24 cellular contexts compared by ENCODE assay signal in genomic region chr6:25314776-25315175, GRCh38.
"Had no signal": no experiment of that assay in that cellular context is flagged by ENCODE, and none has a peak within 500 bp of the region (broad histone marks: within the 10 kb centered on the region; RNA-seq: fewer than 3 reads in every experiment).

No MANE protein-coding gene starts in this region.

- H3K36me3 ChIP-seq: left lung, ovary, right atrium auricular region, spleen, suprapubic skin, tibial nerve, vagina had no signal

- H3K9me3 Mint-ChIP-seq: immature natural killer cell; mesothelial cell of epicardium; naive B cell; natural killer cell; nephron progenitor cell; stimulated activated effector memory CD8-positive, alpha-beta T cell treated with anti-CD3 and anti-CD28 coated beads, Interleukin-12 subunit alpha, Interleukin-12 subunit beta, amount 100 ng/mL, for 72 hours; stimulated activated naive CD8-positive, alpha-beta T cell treated with anti-CD3 and anti-CD28 coated beads, Interleukin-15, Interleukin-2, amounts not matched to agents 100 ng/mL and 50 ng/mL, for 24 hours; type B pancreatic cell had no signal

- H3K27ac ChIP-seq: left lung, ovary, right atrium auricular region, skin epidermis, spleen, suprapubic skin, tibial nerve had no signal

- H3K27me3 ChIP-seq: left lung, ovary, right atrium auricular region, spleen, suprapubic skin, tibial nerve, vagina had no signal

- H3K4me3 Mint-ChIP-seq: immature natural killer cell; mesothelial cell of epicardium; naive B cell; natural killer cell; nephron progenitor cell; stimulated activated effector memory CD8-positive, alpha-beta T cell treated with anti-CD3 and anti-CD28 coated beads, Interleukin-12 subunit alpha, Interleukin-12 subunit beta, amount 100 ng/mL, for 72 hours; stimulated activated naive CD8-positive, alpha-beta T cell treated with anti-CD3 and anti-CD28 coated beads, Interleukin-15, Interleukin-2, amounts not matched to agents 100 ng/mL and 50 ng/mL, for 24 hours; type B pancreatic cell had no signal

- H3K27me3 Mint-ChIP-seq: naive B cell; progenitor cell of endocrine pancreas; stimulated activated naive CD8-positive, alpha-beta T cell treated with anti-CD3 and anti-CD28 coated beads, Interleukin-15, Interleukin-2, amounts not matched to agents 100 ng/mL and 50 ng/mL, for 24 hours; type B pancreatic cell had no signal

- H3K27ac Mint-ChIP-seq: immature natural killer cell; mesothelial cell of epicardium; natural killer cell; nephron progenitor cell; stimulated activated effector memory CD8-positive, alpha-beta T cell treated with anti-CD3 and anti-CD28 coated beads, Interleukin-12 subunit alpha, Interleukin-12 subunit beta, amount 100 ng/mL, for 72 hours; stimulated activated naive CD8-positive, alpha-beta T cell treated with anti-CD3 and anti-CD28 coated beads, Interleukin-15, Interleukin-2, amounts not matched to agents 100 ng/mL and 50 ng/mL, for 24 hours; type B pancreatic cell had no signal

- H3K36me3 Mint-ChIP-seq: immature natural killer cell; mesothelial cell of epicardium; naive B cell; natural killer cell; stimulated activated effector memory CD8-positive, alpha-beta T cell treated with anti-CD3 and anti-CD28 coated beads, Interleukin-12 subunit alpha, Interleukin-12 subunit beta, amount 100 ng/mL, for 72 hours; type B pancreatic cell had no signal

- H3K4me3 ChIP-seq: left lung, lung, ovary, right atrium auricular region, skin epidermis, spleen, suprapubic skin, tibial nerve, vagina had no signal

- ATAC-seq: left colon; left lung; sciatic nerve; stimulated activated effector memory CD8-positive, alpha-beta T cell treated with anti-CD3 and anti-CD28 coated beads, Interleukin-12 subunit alpha, Interleukin-12 subunit beta, amount 100 ng/mL, for 72 hours had no signal

- H3K4me1 Mint-ChIP-seq: immature natural killer cell; natural killer cell; stimulated activated effector memory CD8-positive, alpha-beta T cell treated with anti-CD3 and anti-CD28 coated beads, Interleukin-12 subunit alpha, Interleukin-12 subunit beta, amount 100 ng/mL, for 72 hours had no signal

- H3K9me3 ChIP-seq: left lung, ovary, right atrium auricular region, spleen, suprapubic skin, tibial nerve, vagina had no signal

- DNase-seq: hippocampal formation; immature natural killer cell; kidney; left colon; left lung; naive B cell; natural killer cell; nephron progenitor cell; ovary; spleen; stimulated activated CD4-positive, alpha-beta T cell treated with anti-CD3 and anti-CD28 coated beads, Interleukin-4, amount 100 ng/mL, for 24 hours; stimulated activated naive CD4-positive, alpha-beta T cell had no signal
